In the genomic region with DNA sequence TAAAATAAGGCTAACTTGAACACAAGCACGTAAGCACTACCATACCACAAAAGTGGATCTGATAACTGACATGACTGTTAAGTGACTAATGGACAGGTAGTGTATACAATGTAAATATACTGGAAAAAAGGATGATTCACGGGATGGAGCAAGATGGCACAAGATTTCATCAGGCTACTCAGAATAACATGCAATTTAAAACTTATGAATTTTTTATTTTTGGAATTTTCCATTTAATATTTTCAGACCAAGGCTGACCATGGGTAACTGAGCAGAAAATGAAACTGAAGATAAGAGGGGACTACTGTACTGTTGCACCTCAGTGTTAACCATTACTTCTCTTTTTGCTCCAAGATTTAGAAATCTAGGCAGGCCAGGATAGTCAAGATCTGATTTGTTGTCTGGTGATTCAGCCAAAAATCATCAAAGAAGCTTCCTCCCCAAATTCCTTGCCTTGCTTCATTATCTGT, we compare ENCODE assay signal across 14 cellular contexts. TPM values are rescaled to one million over a fixed set of nuclear protein-coding genes. Genes with fewer than 3 reads are reported as not detected.
A peak's percentile ranks its signal among the peaks of the same experiment; 100 is the strongest.
DNase-seq lines count a peak whose midpoint lies in the region; ATAC-seq and TF ChIP-seq lines count a peak whose summit lies in the region.
"Had no signal": no experiment of that assay in that cellular context is flagged by ENCODE, and none has a peak within 500 bp of the region (broad histone marks: within the 10 kb centered on the region; RNA-seq: fewer than 3 reads in every experiment).

No MANE protein-coding gene starts in this region.

- CTCF ChIA-PET in mammary epithelial cell (lab: Charles Lee; ENCODE audit: low non-redundant PET): interaction anchor here (0.6 kb wide), 1 partner anchor 11 kb away, joined by 4 read pairs; no protein-coding TSS in a partner anchor
- CTCF ChIA-PET in CD4-positive, alpha-beta memory T cell (lab: Charles Lee; ENCODE audit: partially characterized antibody): no interaction called here

- no peak overlapping the region for H2AFZ ChIP-seq in mammary epithelial cell (ENCODE audit: low read depth, low read length)

- POLR2A ChIA-PET in CD4-positive, alpha-beta memory T cell (lab: Charles Lee; ENCODE audit: partially characterized antibody): no interaction called here

- no peak overlapping the region for H3K4me3 Mint-ChIP-seq in CD4-positive, alpha-beta memory T cell
- H3K4me3 Mint-ChIP-seq: T-helper 17 cell had no signal

- no peaks in the 10 kb centered on the region for H3K9me3 ChIP-seq in mammary epithelial cell (replicated peaks; ENCODE audit: insufficient read depth, low read length)
- H3K9me3 ChIP-seq in CD4-positive, alpha-beta memory T cell (ENCODE audit: control insufficient read depth in 1 of 2, low read length in 2 of 2): no peaks in the 10 kb centered on the region
- H3K9me3 ChIP-seq: heart right ventricle, sigmoid colon had no signal

- peak overlapping the region in 1 of 3 experiments; percentile 21 for H3K4me3 ChIP-seq in mammary epithelial cell (replicated peaks in 1 of 3; ENCODE audit: insufficient read depth in 1 of 3, low read depth in 2 of 3, low read length in 3 of 3)
- H3K4me3 ChIP-seq in CD4-positive, alpha-beta memory T cell (ENCODE audit: low read length in 2 of 2): no peak overlapping the region
- H3K4me3 ChIP-seq: heart right ventricle, sigmoid colon had no signal

- no peaks in the 10 kb centered on the region for H4K20me1 ChIP-seq in mammary epithelial cell (ENCODE audit: insufficient read depth, low read length)

- H3K4me2 ChIP-seq in mammary epithelial cell (ENCODE audit: insufficient read depth, low read depth, low read length): peak overlapping the region; percentile 75

- H3K27ac ChIP-seq in mammary epithelial cell (ENCODE audit: insufficient read depth, low read depth, low read length): peak overlapping the region; percentile 97
- H3K27ac ChIP-seq in CD4-positive, alpha-beta memory T cell (ENCODE audit: low read depth, low read length): no peak overlapping the region
- H3K27ac ChIP-seq: heart right ventricle, sigmoid colon had no signal

- ATAC-seq in GM21360 (IDR thresholded peaks at IDR 0.05; ENCODE audit: unreplicated experiment) (peak; percentile 64), HG03469 (IDR thresholded peaks at IDR 0.05; ENCODE audit: unreplicated experiment) (peak; percentile 42)
- ATAC-seq in activated naive CD4-positive, alpha-beta T cell treated with anti-CD3 and anti-CD28 coated beads, Interleukin-2, amount 50 U/mL, for 72 hours: no peak
- ATAC-seq: heart right ventricle, T-helper 17 cell had no signal

- no peaks in the 10 kb centered on the region for H3K9me3 Mint-ChIP-seq in CD4-positive, alpha-beta memory T cell
- peaks cover 0 to 5% of the 10 kb centered on the region in 2 donors for H3K9me3 Mint-ChIP-seq in activated naive CD4-positive, alpha-beta T cell treated with anti-CD3 and anti-CD28 coated beads, Interleukin-2, amount 50 U/mL, for 72 hours

- no peaks in the 10 kb centered on the region for H3K79me2 ChIP-seq in mammary epithelial cell (ENCODE audit: insufficient read depth, low read length)

- no peaks in the 10 kb centered on the region for H3K4me1 Mint-ChIP-seq in CD4-positive, alpha-beta memory T cell
- H3K4me1 Mint-ChIP-seq: T-helper 17 cell had no signal

- in situ Hi-C loops in mammary epithelial cell (cut with MboI; ENCODE audit: low sequenced_read_pairs in 2 of 2): no loop called here

- H3K4me1 ChIP-seq in mammary epithelial cell (ENCODE audit: insufficient read depth, low read length): peaks cover 29% of the 10 kb centered on the region
- H3K4me1 ChIP-seq in CD4-positive, alpha-beta memory T cell (ENCODE audit: insufficient read depth, low read length): no peaks in the 10 kb centered on the region
- H3K4me1 ChIP-seq: heart right ventricle, sigmoid colon had no signal

- H3K27ac Mint-ChIP-seq in CD4-positive, alpha-beta memory T cell: no peak overlapping the region
- H3K27ac Mint-ChIP-seq in activated naive CD4-positive, alpha-beta T cell treated with anti-CD3 and anti-CD28 coated beads, Interleukin-2, amount 50 U/mL, for 72 hours: no peak overlapping the region
- H3K27ac Mint-ChIP-seq: T-helper 17 cell had no signal

- WGBS in mammary epithelial cell (ENCODE audit: low coverage, missing lambda C conversion rate): 0% methylated on average over 2 of the region's 2 CpGs

- no peaks in the 10 kb centered on the region for H3K36me3 ChIP-seq in mammary epithelial cell (ENCODE audit: insufficient read depth, low read length)
- no peaks in the 10 kb centered on the region for H3K36me3 ChIP-seq in CD4-positive, alpha-beta memory T cell (ENCODE audit: insufficient read depth, low read length)
- H3K36me3 ChIP-seq: heart right ventricle, sigmoid colon had no signal

- intact Hi-C loops in mammary epithelial cell (cut with micrococcal nuclease): loop anchor here (1.0 to 2.0 kb wide), 3 partner anchors 11 to 49 kb away; no protein-coding TSS in a partner anchor
- intact Hi-C loops in CD4-positive, alpha-beta memory T cell (cut with micrococcal nuclease): no loop called here

- peak overlapping the region; percentile 43 for H3K9ac ChIP-seq in mammary epithelial cell (ENCODE audit: insufficient read depth, low read length)

- peaks cover 0 to 3% of the 10 kb centered on the region in 2 donors for H3K27me3 Mint-ChIP-seq in CD4-positive, alpha-beta memory T cell

- TF ChIP-seq CTCF in mammary epithelial cell (conservative IDR thresholded peaks at IDR 0.05 in 1 of 2, IDR thresholded peaks at IDR 0.05 in 1 of 2; ENCODE audit: extremely low read depth in 1 of 2, insufficient read depth in 1 of 2, low read depth in 1 of 2, low read length in 2 of 2): no peak

- dilution Hi-C loops in mammary epithelial cell (cut with HindIII; ENCODE audit: low sequenced_read_pairs): no loop called here

- no peaks in the 10 kb centered on the region for H3K36me3 Mint-ChIP-seq in CD4-positive, alpha-beta memory T cell
- no peaks in the 10 kb centered on the region for H3K36me3 Mint-ChIP-seq in activated naive CD4-positive, alpha-beta T cell treated with anti-CD3 and anti-CD28 coated beads, Interleukin-2, amount 50 U/mL, for 72 hours

- DNase-seq in A172 (ENCODE audit: low spot score) (peak; percentile 45), mammary epithelial cell (peak; percentile 91), epidermal melanocyte (ENCODE audit: insufficient read length, low spot score) (no peak), SIG-M5 (lab: John Stamatoyannopoulos, UW) (no peak)
- DNase-seq in CD4-positive, alpha-beta memory T cell: no peak
- no peak for DNase-seq in activated naive CD4-positive, alpha-beta T cell treated with anti-CD3 and anti-CD28 coated beads, Interleukin-2, amount 50 U/mL, for 72 hours (ENCODE audit: low spot score in 2 of 2)
- DNase-seq: activated T-cell treated with anti-CD3 and anti-CD28 coated beads for 4 hours, GOT3, heart right ventricle, NCI-H510A, sigmoid colon, T-helper 17 cell had no signal

- BruUV-seq in mammary epithelial cell (replicated peaks; lab: Mats Ljungman, UMichigan): no TSS peak

- H3K27me3 ChIP-seq in mammary epithelial cell (ENCODE audit: insufficient read depth, low read length): no peaks in the 10 kb centered on the region
- no peaks in the 10 kb centered on the region for H3K27me3 ChIP-seq in CD4-positive, alpha-beta memory T cell (ENCODE audit: insufficient read depth, low read length)
- H3K27me3 ChIP-seq: heart right ventricle, sigmoid colon had no signal

RNA-seq across cellular contexts. Expression of a gene that starts 45.4 kb away (rescaled TPM):
- 12.4 and 17.7 TPM in 2 replicates for total RNA-seq in A172 (2014; rRNA removed; shearing (Covaris generic))
- 100 to 1,000 TPM in 1 of 2 donors, 10 to 100 TPM in 1; 62.8 to 115 TPM for total RNA-seq in mammary epithelial cell
- polyA plus RNA-seq in mammary epithelial cell: 95.2 TPM
- polyA minus RNA-seq in mammary epithelial cell: 53.5 TPM
- under 1 TPM; 0.79 to 1.00 TPM for total RNA-seq in CD4-positive, alpha-beta memory T cell
- 1 to 10 TPM; 1.6 to 1.7 TPM for polyA plus RNA-seq in CD4-positive, alpha-beta memory T cell
- under 1 TPM; 0.10 to 0.14 TPM for total RNA-seq in activated naive CD4-positive, alpha-beta T cell treated with anti-CD3 and anti-CD28 coated beads, Interleukin-2, amount 50 U/mL, for 72 hours

Comparison
In these comparisons a context has a peak if more than half of its experiments do, and no peak if none do; other contexts are left out.
1. DNase-seq: peak in A172 (single experiment) and mammary epithelial cell (single experiment); none in epidermal melanocyte (single experiment), CD4-positive, alpha-beta memory T cell (0 of 5), SIG-M5 (single experiment) and activated naive CD4-positive, alpha-beta T cell treated with anti-CD3 and anti-CD28 coated beads, Interleukin-2, amount 50 U/mL, for 72 hours (0 of 2).
2. ATAC-seq: peak in GM21360 (single experiment) and HG03469 (single experiment); none in activated naive CD4-positive, alpha-beta T cell treated with anti-CD3 and anti-CD28 coated beads, Interleukin-2, amount 50 U/mL, for 72 hours (0 of 2).